ENCODE assay signal across 20 cellular contexts in the genomic region with DNA sequence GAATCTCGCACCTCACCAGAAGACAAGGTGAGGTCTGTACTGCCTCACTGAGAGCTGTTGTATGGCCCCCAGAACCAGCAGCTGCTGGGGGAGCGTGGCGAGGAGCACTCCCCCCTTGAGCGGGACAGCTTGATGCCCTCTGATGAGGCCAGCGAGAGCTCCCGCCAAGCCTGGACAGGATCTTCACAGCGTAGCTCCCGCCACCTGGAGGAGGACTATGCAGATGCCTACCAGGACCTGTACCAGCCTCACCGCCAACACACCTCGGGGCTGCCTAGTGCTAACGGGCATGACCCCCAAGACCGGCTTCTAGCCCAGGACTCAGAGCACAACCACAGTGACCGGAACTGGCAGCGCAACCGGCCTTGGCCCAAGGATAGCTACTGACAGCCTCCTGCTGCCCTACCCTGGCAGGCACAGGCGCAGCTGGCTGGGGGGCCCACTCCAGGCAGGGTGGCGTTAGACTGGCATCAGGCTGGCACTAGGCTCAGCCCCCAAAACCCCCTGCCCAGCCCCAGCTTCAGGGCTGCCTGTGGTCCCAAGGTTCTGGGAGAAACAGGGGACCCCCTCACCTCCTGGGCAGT. TPM values are rescaled to one million over a fixed set of nuclear protein-coding genes. Genes with fewer than 3 reads are reported as not detected.
A peak's percentile ranks its signal among the peaks of the same experiment; 100 is the strongest.
DNase-seq lines count a peak whose midpoint lies in the region; ATAC-seq and TF ChIP-seq lines count a peak whose summit lies in the region.
"Had no signal": no experiment of that assay in that cellular context is flagged by ENCODE, and none has a peak within 500 bp of the region (broad histone marks: within the 10 kb centered on the region; RNA-seq: fewer than 3 reads in every experiment).

No MANE protein-coding gene starts in this region.

- H3K4me2 ChIP-seq in HCT116 (ENCODE audit: low read length), result no peak overlapping the region
- H3K4me2 ChIP-seq: A549 had no signal

- no peaks in the 10 kb centered on the region for H3K9me2 ChIP-seq in HCT116 (ENCODE audit: insufficient read depth)

- H3K27ac ChIP-seq in 22Rv1, result peak overlapping the region; percentile 18; the same call in 1 of the 2 replicates
- no peak overlapping the region for H3K27ac ChIP-seq in HCT116 (ENCODE audit: low read depth, low read length)
- H3K27ac ChIP-seq: A549, SK-N-MC had no signal

- no peak overlapping the region for H2AFZ ChIP-seq in HCT116 (ENCODE audit: low read depth, low read length, poor library complexity, severe bottlenecking)

- H3K4me1 Mint-ChIP-seq in effector memory CD8-positive, alpha-beta T cell (ENCODE audit: low read depth in 2 of 2), result peaks cover 18 to 26% of the 10 kb centered on the region in 2 donors
- H3K4me1 Mint-ChIP-seq: B cell had no signal

- H3K36me3 ChIP-seq in HCT116 (ENCODE audit: control insufficient read depth in 1 of 2, insufficient read depth in 2 of 2, low read length in 2 of 2), result peaks cover 27 to 28% of the 10 kb centered on the region in 2 experiments; a peak in 3 of 4 replicates

- RAD21 ChIA-PET in HCT116 (lab: Charles Lee; ENCODE audit: low non-redundant PET in 1 of 2, low total read pairs in 2 of 2, uncharacterized antibody in 2 of 2, unreplicated experiment in 2 of 2), result no interaction called here

- no peak for TF ChIP-seq POLR2A in HCT116 (IDR thresholded peaks at IDR 0.05; ENCODE audit: borderline replicate concordance, extremely low read depth, insufficient read depth, insufficient read length)

- POLR2A ChIA-PET in HCT116 (lab: Charles Lee), result no interaction called here

- no peaks in the 10 kb centered on the region for H4K20me1 ChIP-seq in HCT116 (ENCODE audit: insufficient read depth)

- H3K9me3 ChIP-seq in HCT116 (ENCODE audit: control insufficient read depth in 1 of 2, insufficient read depth in 1 of 2, low read depth in 1 of 2, low read length in 2 of 2), result no peaks in the 10 kb centered on the region
- H3K9me3 ChIP-seq: A549, HAP-1 had no signal

- peaks cover 31% of the 10 kb centered on the region for H3K36me3 Mint-ChIP-seq in effector memory CD8-positive, alpha-beta T cell (ENCODE audit: insufficient read depth)

- no peak overlapping the region for H3K4me3 ChIP-seq in HCT116 (replicated peaks in 1 of 2; ENCODE audit: low read depth in 1 of 2, low read length in 2 of 2)
- H3K4me3 ChIP-seq: A549, HAP-1, SK-N-MC had no signal

- no peaks in the 10 kb centered on the region for H3K27me3 ChIP-seq in HCT116 (ENCODE audit: insufficient read depth, low read length)

- no peak overlapping the region for H3K9ac ChIP-seq in HCT116 (ENCODE audit: low read length)

- BruUV-seq in HCT116 (replicated peaks; lab: Mats Ljungman, UMichigan), result no TSS peak

- no peaks in the 10 kb centered on the region for H3K79me2 ChIP-seq in HCT116 (ENCODE audit: insufficient read depth, low read length)

- CTCF ChIA-PET in HCT116 (lab: Charles Lee), result interaction anchor here (1.0 to 1.1 kb wide), 2 partner anchors 12 to 13 kb away, joined by 3 to 4 read pairs; no protein-coding TSS in a partner anchor

- no peak for TF ChIP-seq CTCF in 22Rv1 (IDR thresholded peaks at IDR 0.05)
- no peak for TF ChIP-seq CTCF in HCT116 (IDR thresholded peaks at IDR 0.05 in 2 of 3, conservative IDR thresholded peaks at IDR 0.05 in 1 of 3; ENCODE audit: borderline replicate concordance in 1 of 3, insufficient read depth in 1 of 3, low read depth in 2 of 3, low read length in 2 of 3)

- no peaks in the 10 kb centered on the region for H3K27me3 Mint-ChIP-seq in effector memory CD8-positive, alpha-beta T cell
- H3K27me3 Mint-ChIP-seq: B cell, IgD-negative memory B cell had no signal

- no peak overlapping the region for H3K4me3 Mint-ChIP-seq in effector memory CD8-positive, alpha-beta T cell
- H3K4me3 Mint-ChIP-seq: B cell, CD14-positive monocyte, IgD-negative memory B cell had no signal

- H3K9me3 Mint-ChIP-seq in effector memory CD8-positive, alpha-beta T cell, result no peaks in the 10 kb centered on the region
- H3K9me3 Mint-ChIP-seq: CD14-positive monocyte, IgD-negative memory B cell had no signal

- no peaks in the 10 kb centered on the region for H3K4me1 ChIP-seq in HCT116 (ENCODE audit: control insufficient read depth in 1 of 2, insufficient read depth in 2 of 2, low read length in 2 of 2)
- H3K4me1 ChIP-seq: HAP-1 had no signal

- peak overlapping the region; percentile 33 to 57 for H3K27ac Mint-ChIP-seq in effector memory CD8-positive, alpha-beta T cell
- H3K27ac Mint-ChIP-seq: B cell, IgD-negative memory B cell had no signal

- intact Hi-C loops in HCT116 (cut with micrococcal nuclease), result no loop called here

- ATAC-seq in HCT116 (0 out of 2 replicates have a peak, but pooled peaks have one; percentile 15), HG02588 (IDR thresholded peaks at IDR 0.05; ENCODE audit: unreplicated experiment) (no peak)
- ATAC-seq in effector memory CD8-positive, alpha-beta T cell (replicated peaks), result no peak

- DNase-seq in HCT116 (ENCODE audit: low read depth, low spot score) (no peak), NCI-H1694 treated with DMSO at 0.1 percent for 48 hours (lab: John Stamatoyannopoulos, UW) (no peak), NCI-H82 treated with DMSO at 0.1 percent for 48 hours (lab: John Stamatoyannopoulos, UW; ENCODE audit: unreplicated experiment) (no peak)
- DNase-seq in effector memory CD8-positive, alpha-beta T cell, result no peak
- DNase-seq: Karpas-422, MV-4-11, NCI-H1105 treated with DMSO at 0.1 percent for 48 hours, NCI-H2081, NCI-H2171 treated with DMSO at 0.1 percent for 48 hours, NCI-H526, RPMI8226, SHP77 treated with DMSO at 0.1 percent for 48 hours had no signal

- TF ChIP-seq RAD21 in HCT116 (IDR thresholded peaks at IDR 0.05; ENCODE audit: low read depth), result no peak

TF ChIP-seq in HCT116, 20 proteins besides CTCF, POLR2A, EP300 and RAD21:
- TF ChIP-seq CEBPB (IDR thresholded peaks at IDR 0.05; ENCODE audit: low read depth) (no peak), EZH2phosphoT487 (IDR thresholded peaks at IDR 0.05; ENCODE audit: borderline replicate concordance) (no peak), REST (IDR thresholded peaks at IDR 0.05; ENCODE audit: low read depth) (no peak), SIN3A (IDR thresholded peaks at IDR 0.05; ENCODE audit: low read depth) (no peak), EZH2 (IDR thresholded peaks at IDR 0.05) (no peak)
- TF ChIP-seq, protein P1, sequence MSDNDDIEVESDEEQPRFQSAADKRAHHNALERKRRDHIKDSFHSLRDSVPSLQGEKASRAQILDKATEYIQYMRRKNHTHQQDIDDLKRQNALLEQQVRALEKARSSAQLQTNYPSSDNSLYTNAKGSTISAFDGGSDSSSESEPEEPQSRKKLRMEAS (IDR thresholded peaks at IDR 0.05), result no peak
- TF ChIP-seq, protein P2, sequence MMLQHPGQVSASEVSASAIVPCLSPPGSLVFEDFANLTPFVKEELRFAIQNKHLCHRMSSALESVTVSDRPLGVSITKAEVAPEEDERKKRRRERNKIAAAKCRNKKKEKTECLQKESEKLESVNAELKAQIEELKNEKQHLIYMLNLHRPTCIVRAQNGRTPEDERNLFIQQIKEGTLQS (IDR thresholded peaks at IDR 0.05), result no peak
TF ChIP-seq in HCT116: peak in this region for 0.

RNA-seq across cellular contexts. Expression of gene CACNB3, which starts 9.3 kb away (rescaled TPM):
- total RNA-seq in HCT116 (2021; ENCODE audit: unreplicated experiment), result 22.0 TPM
- polyA plus RNA-seq in HCT116 (2012), result 27.9 and 29.4 TPM in 2 replicates

RNA-seq across cellular contexts. Expression of gene DDX23, which starts 24.4 kb away (rescaled TPM):
- 75.0 TPM for total RNA-seq in HCT116 (2021; ENCODE audit: unreplicated experiment)
- 52.7 TPM in 2 replicates for polyA plus RNA-seq in HCT116 (2012)

RNA-seq across cellular contexts. Expression of gene RND1, which starts 38.1 kb away (rescaled TPM):
- total RNA-seq in HCT116 (2021; ENCODE audit: unreplicated experiment), result 2.0 TPM
- 2.1 and 2.5 TPM in 2 replicates for polyA plus RNA-seq in HCT116 (2012)

RNA-seq across cellular contexts. Expression of gene ADCY6, which starts 38.7 kb away (rescaled TPM):
- 24.9 TPM for total RNA-seq in HCT116 (2021; ENCODE audit: unreplicated experiment)
- polyA plus RNA-seq in HCT116 (2012), result 21.3 and 21.6 TPM in 2 replicates
- total RNA-seq: B cell had no signal
- polyA plus RNA-seq: IgD-negative memory B cell had no signal
